Comparison of ENCODE assay signal across 17 cellular contexts in genomic region chr3:61233828-61234227, GRCh38. TPM values are rescaled to one million over a fixed set of nuclear protein-coding genes. Genes with fewer than 3 reads are reported as not detected.
DNase-seq lines count a peak whose midpoint lies in the region; ATAC-seq and TF ChIP-seq lines count a peak whose summit lies in the region.
"Had no signal": no experiment of that assay in that cellular context is flagged by ENCODE, and none has a peak within 500 bp of the region (broad histone marks: within the 10 kb centered on the region; RNA-seq: fewer than 3 reads in every experiment).

No MANE protein-coding gene starts in this region.

- no peak for TF ChIP-seq POLR2A in spleen (IDR thresholded peaks at IDR 0.05)
- no peak for TF ChIP-seq POLR2A in testis (IDR thresholded peaks at IDR 0.05)

- TF ChIP-seq CTCF in spleen (IDR thresholded peaks at IDR 0.05 in 8 of 11, conservative IDR thresholded peaks at IDR 0.05 in 3 of 11) (no peak), testis (IDR thresholded peaks at IDR 0.05) (no peak)

- WGBS in spleen, 5 donors, result 0 to 100% (median 83%) methylated on average over 1 of the region's 1 CpG
- WGBS in right cardiac atrium, result 87% methylated on average over 1 of the region's 1 CpG
- 33 to 88% methylated on average over 1 of the region's 1 CpG for whole genome bisulfite sequencing in testis, 2 donors

- DNase-seq in kidney tubule cell (ENCODE audit: low spot score), result peak; percentile 90
- DNase-seq in spleen, result no peak
- DNase-seq in right cardiac atrium, result no peak
- DNase-seq in head of caudate nucleus, result no peak
- DNase-seq in testis, result no peak
- DNase-seq: activated CD4-positive, alpha-beta T cell treated with anti-CD3 and anti-CD28 coated beads, Interleukin-2, amount 50 U/mL, for 48 hours; activated naive CD4-positive, alpha-beta T cell treated with anti-CD3 and anti-CD28 coated beads for 36 hours; activated T-cell treated with anti-CD3 and anti-CD28 coated beads for 4 hours; naive B cell; NCI-H1105 treated with DMSO at 0.1 percent for 48 hours; NCI-H526 treated with DMSO at 0.1 percent for 48 hours; SIG-M5 had no signal

- H3K9me3 ChIP-seq in spleen (no peaks in the 10 kb centered on the region), right cardiac atrium (ENCODE audit: control insufficient read depth, low read length) (no peaks in the 10 kb centered on the region), testis (no peaks in the 10 kb centered on the region)
- H3K9me3 ChIP-seq: ascending aorta had no signal

- H3K4me1 ChIP-seq in spleen, result peaks cover 0 to 7% (median 0%) of the 10 kb centered on the region in 6 donors
- no peaks in the 10 kb centered on the region for H3K4me1 ChIP-seq in right cardiac atrium (ENCODE audit: control insufficient read depth, insufficient read depth, low read length)
- H3K4me1 ChIP-seq in testis, result no peaks in the 10 kb centered on the region
- H3K4me1 ChIP-seq: ascending aorta had no signal

- H3K36me3 ChIP-seq in spleen, result no peaks in the 10 kb centered on the region
- H3K36me3 ChIP-seq in testis (ENCODE audit: low read depth, missing control alignments), result no peaks in the 10 kb centered on the region
- H3K36me3 ChIP-seq: ascending aorta had no signal

- no peak overlapping the region for H3K27ac ChIP-seq in spleen
- H3K27ac ChIP-seq in right cardiac atrium (ENCODE audit: low read length), result no peak overlapping the region
- H3K27ac ChIP-seq in testis, result no peak overlapping the region
- H3K27ac ChIP-seq: ascending aorta had no signal

- H3K4me3 ChIP-seq in GM08714 (ENCODE audit: low read length) (peak overlapping the region; percentile 37; the same call in 1 of the 2 replicates), spleen (no peak overlapping the region), right cardiac atrium (ENCODE audit: low read length) (no peak overlapping the region), testis (no peak overlapping the region)
- H3K4me3 ChIP-seq: ascending aorta had no signal

- no peaks in the 10 kb centered on the region for H3K27me3 ChIP-seq in spleen (replicated peaks in 1 of 7)
- H3K27me3 ChIP-seq in right cardiac atrium (ENCODE audit: control insufficient read depth, insufficient read depth), result no peaks in the 10 kb centered on the region
- no peaks in the 10 kb centered on the region for H3K27me3 ChIP-seq in testis
- H3K27me3 ChIP-seq: ascending aorta had no signal

- intact Hi-C loops in spleen (cut with DNase I; ENCODE audit: low total_unique reads) (no loop called here), right cardiac atrium (cut with DNase I) (no loop called here), head of caudate nucleus (cut with DNase I) (no loop called here), testis (cut with DNase I; ENCODE audit: low total_unique reads) (no loop called here)

- ATAC-seq in GM21423 (IDR thresholded peaks at IDR 0.05; ENCODE audit: unreplicated experiment) (peak; percentile 35), HG03159 (IDR thresholded peaks at IDR 0.05; ENCODE audit: unreplicated experiment) (peak; percentile 38), right cardiac atrium (no peak)

RNA-seq across cellular contexts. Expression of gene FHIT, which starts 17.4 kb away (rescaled TPM):
- total RNA-seq in spleen (10 to 100 TPM in 6 of 7 donors, 1 to 10 TPM in 1; 4.9 to 23.1 (median 14.2) TPM), right cardiac atrium (10 to 100 TPM; 18.2 to 25.8 (median 23.1) TPM), testis (10 to 100 TPM; 15.5 to 29.6 TPM)
- polyA plus RNA-seq in spleen (1 to 10 TPM; 4.1 to 5.2 (median 4.7) TPM), right cardiac atrium (16.5 TPM), testis (ENCODE audit: insufficient read depth, low read depth, low replicate concordance) (10.1 TPM)
- total RNA-seq: A673 had no signal

Comparison
In these comparisons a context has a peak if more than half of its experiments do, and no peak if none do; other contexts are left out.
1. ATAC-seq: peak in GM21423 (single experiment) and HG03159 (single experiment); none in right cardiac atrium (0 of 2).